23 cellular contexts compared by ENCODE assay signal in genomic region chr6:169285165-169285564, GRCh38. TPM values are rescaled to one million over a fixed set of nuclear protein-coding genes. Genes with fewer than 3 reads are reported as not detected.
"Had no signal": no experiment of that assay in that cellular context is flagged by ENCODE, and none has a peak within 500 bp of the region (broad histone marks: within the 10 kb centered on the region; RNA-seq: fewer than 3 reads in every experiment).

No MANE protein-coding gene starts in this region.

- H3K4me3 Mint-ChIP-seq: IgD-negative memory B cell had no signal

- H3K36me3 Mint-ChIP-seq: IgD-negative memory B cell had no signal

- H3K9me3 ChIP-seq: SK-N-SH had no signal

- H3K4me1 Mint-ChIP-seq: IgD-negative memory B cell had no signal

- DNase-seq: Kasumi-1, MM.1S, NCI-H1092 treated with DMSO at 0.1 percent for 48 hours, NCI-H1417, NCI-H1436 treated with DMSO at 0.1 percent for 48 hours, NCI-H187, NCI-H2029, NCI-H2081 treated with DMSO at 0.1 percent for 48 hours, NCI-H2171, NCI-H226, NCI-H446, NCI-H510A, NCI-H524 treated with DMSO at 0.1 percent for 48 hours, NCI-H69, NCI-H774, PC-3, SHP77, SK-N-SH had no signal

- H3K27ac ChIP-seq: KMS-11, RWPE1 had no signal

- H3K4me3 ChIP-seq: K562 had no signal

- H3K4me2 ChIP-seq: KMS-11, SK-N-SH had no signal

- FAIRE-seq: K562 had no signal

- H3K9ac ChIP-seq: KMS-11, SK-N-SH had no signal

- ATAC-seq: K562, Panc1, PC-3 had no signal

- H3K27ac Mint-ChIP-seq: IgD-negative memory B cell had no signal

- H3K9me3 Mint-ChIP-seq: IgD-negative memory B cell had no signal

RNA-seq across cellular contexts. Expression of gene THBS2, which starts 31.5 kb away (rescaled TPM):
- total RNA-seq: PC-3 had no signal
